Comparison of ENCODE assay signal across 8 cellular contexts in the genomic region with DNA sequence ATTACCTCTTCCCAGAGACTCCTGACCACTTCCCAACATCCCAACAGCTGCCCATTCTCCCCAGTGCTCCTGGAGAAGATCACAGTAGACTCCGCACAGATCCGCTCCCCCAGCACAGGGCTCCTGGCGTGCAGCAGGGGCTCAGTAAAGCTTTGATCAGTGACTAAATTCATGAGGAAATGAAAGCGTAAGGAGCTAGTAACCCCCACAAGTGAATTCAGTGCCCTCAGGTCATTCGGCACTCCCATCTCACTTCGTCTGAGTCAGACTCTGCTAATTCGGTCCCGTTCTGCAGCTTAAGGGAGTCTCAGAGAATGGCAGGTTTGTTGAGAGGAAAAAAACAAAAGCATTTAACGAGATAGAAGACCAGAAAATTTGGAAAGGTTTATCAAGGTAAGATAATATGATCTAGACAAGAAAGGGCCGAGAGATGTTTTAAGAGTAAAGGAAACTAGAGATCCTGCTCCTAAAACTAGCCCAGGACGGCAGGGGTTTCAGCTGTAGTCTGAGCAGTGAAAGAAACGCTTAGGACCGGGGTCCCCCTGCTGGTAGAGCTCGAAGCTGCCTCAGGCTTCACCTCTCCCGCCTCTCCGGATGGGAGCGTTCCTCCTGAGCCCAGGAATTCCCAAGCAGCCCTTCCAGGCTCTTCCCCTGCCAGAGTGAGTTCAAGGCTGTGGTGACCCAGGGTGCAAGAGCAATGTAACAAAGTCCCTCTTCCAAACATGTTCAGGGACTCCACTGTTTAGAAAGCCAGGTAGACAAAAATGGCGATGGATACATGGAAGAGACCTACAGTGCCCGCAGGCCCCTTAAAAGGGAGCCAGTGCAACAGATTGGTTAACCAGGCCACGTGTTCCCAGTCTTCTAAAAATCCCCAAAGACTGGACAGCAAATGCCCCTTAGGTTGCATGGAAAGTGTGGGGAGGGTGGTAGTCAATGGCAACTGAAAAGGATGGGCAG.
DNase-seq lines count a peak whose midpoint lies in the region; TF ChIP-seq lines count a peak whose summit lies in the region.

No MANE protein-coding gene starts in this region.

- H3K4me3 ChIP-seq in H7 (ENCODE audit: insufficient read depth, low read depth, low read length): no peak overlapping the region
- peak overlapping the region; percentile 12 to 53 for H3K4me3 ChIP-seq in muscle layer of duodenum (ENCODE audit: low read depth in 1 of 2, low read length in 2 of 2)
- H3K4me3 ChIP-seq in tibial nerve: peak overlapping the region in 2 of 4 donors; percentile 16 to 22

- TF ChIP-seq POLR2A in tibial nerve (IDR thresholded peaks at IDR 0.05): no peak

- peaks cover 0 to 4% of the 10 kb centered on the region in 2 donors for H3K4me1 ChIP-seq in muscle layer of duodenum (ENCODE audit: control insufficient read depth in 1 of 2, insufficient read depth in 2 of 2, low read length in 2 of 2)
- peaks cover 0 to 6% (median 0%) of the 10 kb centered on the region in 4 donors for H3K4me1 ChIP-seq in tibial nerve

- peaks cover 0 to 4% of the 10 kb centered on the region in 2 donors for H3K9me3 ChIP-seq in muscle layer of duodenum (ENCODE audit: control insufficient read depth in 1 of 2, low read length in 2 of 2)
- H3K9me3 ChIP-seq in tibial nerve: no peaks in the 10 kb centered on the region

- TF ChIP-seq CTCF in LNCAP (IDR thresholded peaks at IDR 0.05) (peak; percentile 70), tibial nerve (IDR thresholded peaks at IDR 0.05) (peak; percentile 52 to 92 (median 75))

- no peak for TF ChIP-seq EP300 in tibial nerve (IDR thresholded peaks at IDR 0.05)

- 22 to 24% methylated on average over 20 of the region's 20 CpGs for WGBS in tibial nerve, 2 donors

- H3K27me3 ChIP-seq in H7 (ENCODE audit: control insufficient read depth, insufficient read depth, low read length) (no peaks in the 10 kb centered on the region), muscle layer of duodenum (ENCODE audit: low read depth, low read length) (no peaks in the 10 kb centered on the region), tibial nerve (no peaks in the 10 kb centered on the region)

- no peaks in the 10 kb centered on the region for H3K36me3 ChIP-seq in H7 (replicated peaks; ENCODE audit: control insufficient read depth, insufficient read depth, low read length)
- H3K36me3 ChIP-seq in muscle layer of duodenum (ENCODE audit: control insufficient read depth in 1 of 2, insufficient read depth in 2 of 2, low read length in 2 of 2): no peaks in the 10 kb centered on the region
- H3K36me3 ChIP-seq in tibial nerve: no peaks in the 10 kb centered on the region

- H3K27ac ChIP-seq in muscle layer of duodenum (ENCODE audit: low read length) (no peak overlapping the region), tibial nerve (peak overlapping the region in 1 of 4 donors; percentile 69)

- peak; percentile 6 for DNase-seq in activated T-cell treated with anti-CD3 and anti-CD28 coated beads for 24 hours (ENCODE audit: low read depth)
- DNase-seq in activated T-cell treated with anti-CD3 and anti-CD28 coated beads, Interleukin-2, amount 50 U/mL, for 1 hour: no peak
- peak; percentile 69 for DNase-seq in H7
- DNase-seq in SW480 (ENCODE audit: low spot score): peak; percentile 52
- DNase-seq in fibroblast of gingiva (ENCODE audit: low read depth): peak; percentile 68
- DNase-seq in tibial nerve (ENCODE audit: low spot score in 2 of 2): peak; percentile 67 to 78
